In the genomic region with DNA sequence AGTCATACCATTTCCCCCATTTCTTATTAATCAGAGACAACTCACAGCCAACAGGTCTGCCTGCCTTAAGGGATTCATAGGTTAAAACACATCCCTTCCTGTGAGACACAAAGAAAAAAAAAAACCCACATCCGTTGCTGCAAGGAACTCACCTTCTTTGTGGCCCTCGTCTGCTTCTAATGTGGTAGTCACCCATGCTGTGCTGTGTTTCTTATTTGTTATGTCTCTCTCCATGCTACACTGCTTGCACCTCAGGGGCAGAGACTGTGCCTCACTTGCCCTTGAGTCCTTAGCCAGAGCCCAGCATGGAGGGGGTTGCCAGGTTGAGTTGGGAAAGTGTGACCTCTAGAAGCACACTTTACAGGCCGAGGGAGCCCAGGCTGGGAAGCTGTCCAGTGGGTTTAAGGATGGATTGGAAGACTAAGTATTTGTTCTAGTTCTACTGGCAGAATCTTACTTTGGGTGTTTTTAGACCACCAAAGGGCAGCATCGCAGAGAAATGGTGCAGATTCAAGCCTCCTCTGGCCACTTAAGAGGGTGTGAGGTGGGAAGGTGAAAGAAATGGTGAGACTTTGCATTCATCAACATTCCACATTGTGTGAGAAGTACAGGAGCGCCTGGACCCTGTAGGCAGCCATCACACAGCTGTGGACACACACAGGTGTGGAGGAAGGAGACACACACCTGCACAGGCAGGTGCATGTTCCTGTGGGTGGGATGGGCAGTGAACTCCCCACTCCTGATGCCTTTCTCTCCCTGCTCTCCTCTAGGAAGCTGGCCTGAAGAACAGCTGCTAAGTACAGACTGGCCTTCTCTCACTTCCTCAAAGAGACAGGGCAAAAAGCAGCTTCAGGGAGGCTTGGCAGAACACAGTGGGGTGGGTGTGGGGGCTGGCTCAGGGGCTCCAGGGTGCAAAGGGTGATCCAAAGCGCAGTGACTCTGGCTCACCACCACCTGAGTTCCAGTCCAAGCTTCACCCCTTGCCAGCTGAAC, we compare ENCODE assay signal across 9 cellular contexts. TPM values are rescaled to one million over a fixed set of nuclear protein-coding genes. Genes with fewer than 3 reads are reported as not detected.
DNase-seq lines count a peak whose midpoint lies in the region; ATAC-seq lines count a peak whose summit lies in the region.
"Had no signal": no experiment of that assay in that cellular context is flagged by ENCODE, and none has a peak within 500 bp of the region (broad histone marks: within the 10 kb centered on the region; RNA-seq: fewer than 3 reads in every experiment).

No MANE protein-coding gene starts in this region.

- peaks cover 56% of the 10 kb centered on the region for H3K36me3 Mint-ChIP-seq in T-helper 1 cell treated with Interleukin-12 subunit alpha and Interleukin-12 subunit beta and Interleukin-4 antibody, amounts not matched to agents 30 μg/mL and 1 μg/mL, for 36 hours (ENCODE audit: low read depth)
- peaks cover 16 to 45% (median 17%) of the 10 kb centered on the region in 3 donors for H3K36me3 Mint-ChIP-seq in immature natural killer cell

- peaks cover 72% of the 10 kb centered on the region for H3K4me1 Mint-ChIP-seq in T-helper 1 cell treated with Interleukin-12 subunit alpha and Interleukin-12 subunit beta and Interleukin-4 antibody, amounts not matched to agents 30 μg/mL and 1 μg/mL, for 36 hours (ENCODE audit: low read depth)
- H3K4me1 Mint-ChIP-seq in immature natural killer cell, result peaks cover 51 to 62% of the 10 kb centered on the region in 2 donors

- DNase-seq in immature natural killer cell (peak; percentile 45 to 52 (median 47)), NCI-H1417 (lab: John Stamatoyannopoulos, UW) (no peak), G401 (ENCODE audit: low spot score) (no peak), UCSD-AML1 (lab: John Stamatoyannopoulos, UW; ENCODE audit: unreplicated experiment) (no peak)

- H3K27me3 Mint-ChIP-seq in T-helper 1 cell treated with Interleukin-12 subunit alpha and Interleukin-12 subunit beta and Interleukin-4 antibody, amounts not matched to agents 30 μg/mL and 1 μg/mL, for 36 hours (ENCODE audit: low read depth), result no peaks in the 10 kb centered on the region
- peaks cover 0 to 2% (median 2%) of the 10 kb centered on the region in 3 donors for H3K27me3 Mint-ChIP-seq in immature natural killer cell (ENCODE audit: low read depth in 3 of 3)

- H3K27ac Mint-ChIP-seq in T-helper 1 cell treated with Interleukin-12 subunit alpha and Interleukin-12 subunit beta and Interleukin-4 antibody, amounts not matched to agents 30 μg/mL and 1 μg/mL, for 36 hours, result peak overlapping the region; percentile 98
- peak overlapping the region; percentile 41 to 93 (median 88) for H3K27ac Mint-ChIP-seq in immature natural killer cell

- ATAC-seq in GM18499 (IDR thresholded peaks at IDR 0.05; ENCODE audit: insufficient read depth, unreplicated experiment) (peak; percentile 56), GM21825 (IDR thresholded peaks at IDR 0.05; ENCODE audit: unreplicated experiment) (peak; percentile 64), HG03439 (IDR thresholded peaks at IDR 0.05; ENCODE audit: unreplicated experiment) (no peak)
- ATAC-seq: HCT116 had no signal

- in situ Hi-C loops in G401 (cut with HindIII; ENCODE audit: low sequenced_read_pairs), result no loop called here

- H3K4me3 Mint-ChIP-seq in T-helper 1 cell treated with Interleukin-12 subunit alpha and Interleukin-12 subunit beta and Interleukin-4 antibody, amounts not matched to agents 30 μg/mL and 1 μg/mL, for 36 hours, result peak overlapping the region; percentile 85
- H3K4me3 Mint-ChIP-seq in immature natural killer cell, result peak overlapping the region; percentile 45 to 76 (median 67)

- peaks cover 3% of the 10 kb centered on the region for H3K9me3 Mint-ChIP-seq in T-helper 1 cell treated with Interleukin-12 subunit alpha and Interleukin-12 subunit beta and Interleukin-4 antibody, amounts not matched to agents 30 μg/mL and 1 μg/mL, for 36 hours
- H3K9me3 Mint-ChIP-seq in immature natural killer cell, result no peaks in the 10 kb centered on the region

RNA-seq across cellular contexts. Expression of gene GLB1, which starts 48.8 kb away (rescaled TPM):
- polyA plus RNA-seq in immature natural killer cell, result 10 to 100 TPM; 36.8 to 60.0 (median 47.2) TPM
- total RNA-seq in G401 (2014; rRNA removed; shearing (Covaris generic)), result 61.5 and 95.3 TPM in 2 replicates

RNA-seq across cellular contexts. Expression of gene TMPPE, which starts 48.8 kb away (rescaled TPM):
- 1 to 10 TPM in 1 of 3 donors, under 1 TPM in 1, not detected in 1; 0.10 to 2.2 TPM for polyA plus RNA-seq in immature natural killer cell
- total RNA-seq in G401 (2014; rRNA removed; shearing (Covaris generic)), result 1.4 and 2.3 TPM in 2 replicates

Comparison
In these comparisons a context has a peak if more than half of its experiments do, and no peak if none do; other contexts are left out.
1. DNase-seq: peak in immature natural killer cell (3 of 3); none in NCI-H1417 (0 of 3), G401 (single experiment) and UCSD-AML1 (single experiment).